In genomic region chr17:38350035-38350434, GRCh38 we compare ENCODE assay signal across 16 cellular contexts. TPM values are rescaled to one million over a fixed set of nuclear protein-coding genes. Genes with fewer than 3 reads are reported as not detected.
DNase-seq lines count a peak whose midpoint lies in the region; ATAC-seq and TF ChIP-seq lines count a peak whose summit lies in the region.
"Had no signal": no experiment of that assay in that cellular context is flagged by ENCODE, and none has a peak within 500 bp of the region (broad histone marks: within the 10 kb centered on the region; RNA-seq: fewer than 3 reads in every experiment).

No MANE protein-coding gene starts in this region.

- H3K4me3 Mint-ChIP-seq in activated CD4-positive, alpha-beta T cell treated with anti-CD3 and anti-CD28 coated beads, Interleukin-2, amount 10 ng/mL, durations not matched to agents 24 days and 14 days = peak overlapping the region; percentile 34

- WGBS in esophagus muscularis mucosa = 93% methylated on average over 2 of the region's 2 CpGs

- H3K27ac ChIP-seq in esophagus muscularis mucosa (replicated peaks in 1 of 4) = peak overlapping the region in 3 of 4 donors; percentile 0 to 95 (median 61)
- H3K27ac ChIP-seq: thyroid gland had no signal

- H3K9me3 ChIP-seq in esophagus muscularis mucosa = no peaks in the 10 kb centered on the region
- H3K9me3 ChIP-seq: thyroid gland had no signal

- H3K4me3 ChIP-seq in esophagus muscularis mucosa = no peak overlapping the region
- H3K4me3 ChIP-seq: thyroid gland had no signal

- H3K27ac Mint-ChIP-seq in activated CD4-positive, alpha-beta T cell treated with anti-CD3 and anti-CD28 coated beads, Interleukin-2, amount 10 ng/mL, durations not matched to agents 24 days and 14 days = no peak overlapping the region
- H3K27ac Mint-ChIP-seq: activated CD8-positive, alpha-beta memory T cell treated with anti-CD3 and anti-CD28 coated beads, Interleukin-2, amount 10 ng/mL, durations not matched to agents 7 days and 5 days had no signal

- no peak for TF ChIP-seq POLR2A in esophagus muscularis mucosa (IDR thresholded peaks at IDR 0.05; ENCODE audit: low read depth)

- no peaks in the 10 kb centered on the region for H3K27me3 Mint-ChIP-seq in activated CD4-positive, alpha-beta T cell treated with anti-CD3 and anti-CD28 coated beads, Interleukin-2, amount 10 ng/mL, durations not matched to agents 24 days and 14 days
- H3K27me3 Mint-ChIP-seq: activated CD8-positive, alpha-beta memory T cell treated with anti-CD3 and anti-CD28 coated beads, Interleukin-2, amount 10 ng/mL, durations not matched to agents 7 days and 5 days had no signal

- peaks cover 6% of the 10 kb centered on the region for H3K36me3 Mint-ChIP-seq in activated CD4-positive, alpha-beta T cell treated with anti-CD3 and anti-CD28 coated beads, Interleukin-2, amount 10 ng/mL, durations not matched to agents 24 days and 14 days (ENCODE audit: low read depth)
- H3K36me3 Mint-ChIP-seq: activated CD8-positive, alpha-beta memory T cell treated with anti-CD3 and anti-CD28 coated beads, Interleukin-2, amount 10 ng/mL, durations not matched to agents 7 days and 5 days had no signal

- intact Hi-C loops in activated CD4-positive, alpha-beta T cell treated with anti-CD3 and anti-CD28 coated beads, Interleukin-2, amount 10 ng/mL, durations not matched to agents 24 days and 14 days (cut with micrococcal nuclease) = loop anchor here (10.0 kb wide), 1 partner anchor 145 kb away; no protein-coding TSS in a partner anchor
- intact Hi-C loops in esophagus muscularis mucosa (cut with DNase I) (loop anchor here (10.0 kb wide), 1 partner anchor 145 kb away; no protein-coding TSS in a partner anchor), sciatic nerve (cut with DNase I) (loop anchor here (5.0 kb wide), 1 partner anchor 62 kb away; no protein-coding TSS in a partner anchor)

- peaks cover 12 to 32% (median 28%) of the 10 kb centered on the region in 4 donors for H3K4me1 ChIP-seq in esophagus muscularis mucosa

- no peaks in the 10 kb centered on the region for H3K27me3 ChIP-seq in esophagus muscularis mucosa
- H3K27me3 ChIP-seq: thyroid gland had no signal

- TF ChIP-seq CTCF in esophagus muscularis mucosa (IDR thresholded peaks at IDR 0.05) = no peak

- DNase-seq in activated CD4-positive, alpha-beta T cell treated with anti-CD3 and anti-CD28 coated beads, Interleukin-2, amount 10 ng/mL, durations not matched to agents 24 days and 14 days = no peak
- DNase-seq in activated CD4-positive, alpha-beta T cell treated with anti-CD3 and anti-CD28 coated beads, Interleukin-2, amount 50 U/mL, for 1 hour = no peak
- DNase-seq in NCI-H69 (lab: John Stamatoyannopoulos, UW) (peak; percentile 85), esophagus muscularis mucosa (ENCODE audit: extremely low spot score) (no peak), sciatic nerve (ENCODE audit: low spot score) (peak; percentile 6), MV-4-11 (lab: John Stamatoyannopoulos, UW) (no peak)
- DNase-seq: activated CD8-positive, alpha-beta memory T cell treated with anti-CD3 and anti-CD28 coated beads, Interleukin-2, amount 10 ng/mL, durations not matched to agents 7 days and 5 days; KBM-7; left ventricle myocardium superior; NCI-H1092; NCI-H526 treated with DMSO at 0.1 percent for 48 hours; retina; thyroid gland had no signal

- TF ChIP-seq EP300 in esophagus muscularis mucosa (IDR thresholded peaks at IDR 0.05) = no peak

- ATAC-seq in sciatic nerve = no peak
- ATAC-seq in HG02973 (IDR thresholded peaks at IDR 0.05; ENCODE audit: unreplicated experiment) = no peak
- no peak for ATAC-seq in HG03378 (IDR thresholded peaks at IDR 0.05; ENCODE audit: unreplicated experiment)
- ATAC-seq: activated CD8-positive, alpha-beta memory T cell treated with anti-CD3 and anti-CD28 coated beads, Interleukin-2, amount 10 ng/mL, durations not matched to agents 7 days and 5 days; activated naive CD4-positive, alpha-beta T cell treated with anti-CD3 and anti-CD28 coated beads, Interleukin-2, amount 50 U/mL, for 72 hours; left ventricle myocardium superior had no signal

- peaks cover 33% of the 10 kb centered on the region for H3K4me1 Mint-ChIP-seq in activated CD4-positive, alpha-beta T cell treated with anti-CD3 and anti-CD28 coated beads, Interleukin-2, amount 10 ng/mL, durations not matched to agents 24 days and 14 days

- no peaks in the 10 kb centered on the region for H3K36me3 ChIP-seq in esophagus muscularis mucosa
- H3K36me3 ChIP-seq: thyroid gland had no signal

- H3K9me3 Mint-ChIP-seq in activated CD4-positive, alpha-beta T cell treated with anti-CD3 and anti-CD28 coated beads, Interleukin-2, amount 10 ng/mL, durations not matched to agents 24 days and 14 days = no peaks in the 10 kb centered on the region
- H3K9me3 Mint-ChIP-seq: activated naive CD4-positive, alpha-beta T cell treated with anti-CD3 and anti-CD28 coated beads, Interleukin-2, amount 50 U/mL, for 72 hours had no signal

RNA-seq across cellular contexts. Expression of gene SOCS7, which starts 1.6 kb away (rescaled TPM):
- 31.2 and 31.4 TPM in 2 replicates for total RNA-seq in activated CD4-positive, alpha-beta T cell treated with anti-CD3 and anti-CD28 coated beads, Interleukin-2, amount 10 ng/mL, durations not matched to agents 24 days and 14 days
- total RNA-seq in esophagus muscularis mucosa (10 to 100 TPM; 11.2 to 18.9 (median 13.5) TPM), sciatic nerve (24.6 TPM)

RNA-seq across cellular contexts. Expression of gene GPR179, which starts 6.3 kb away (rescaled TPM):
- total RNA-seq in activated CD4-positive, alpha-beta T cell treated with anti-CD3 and anti-CD28 coated beads, Interleukin-2, amount 10 ng/mL, durations not matched to agents 24 days and 14 days = not detected in 2 replicates
- under 1 TPM in 2 of 4 donors, not detected in 2; under 0.01 to 0.29 TPM for total RNA-seq in esophagus muscularis mucosa
- total RNA-seq in sciatic nerve = 0.22 TPM
- total RNA-seq: left ventricle myocardium superior had no signal

RNA-seq across cellular contexts. Expression of gene MRPL45, which starts 53.1 kb away (rescaled TPM):
- total RNA-seq in activated CD4-positive, alpha-beta T cell treated with anti-CD3 and anti-CD28 coated beads, Interleukin-2, amount 10 ng/mL, durations not matched to agents 24 days and 14 days = 42.9 and 45.5 TPM in 2 replicates
- total RNA-seq in esophagus muscularis mucosa = 10 to 100 TPM; 27.6 to 35.3 (median 29.2) TPM
- 21.8 TPM for total RNA-seq in sciatic nerve

Comparison
In these comparisons a context has a peak if more than half of its experiments do, and no peak if none do; other contexts are left out.
1. DNase-seq: peak in NCI-H69 (single experiment) and sciatic nerve (single experiment); none in activated CD4-positive, alpha-beta T cell treated with anti-CD3 and anti-CD28 coated beads, Interleukin-2, amount 10 ng/mL, durations not matched to agents 24 days and 14 days (single experiment), activated CD4-positive, alpha-beta T cell treated with anti-CD3 and anti-CD28 coated beads, Interleukin-2, amount 50 U/mL, for 1 hour (single experiment), esophagus muscularis mucosa (single experiment) and MV-4-11 (single experiment).